Comparison of ENCODE assay signal across 31 cellular contexts in the genomic region with DNA sequence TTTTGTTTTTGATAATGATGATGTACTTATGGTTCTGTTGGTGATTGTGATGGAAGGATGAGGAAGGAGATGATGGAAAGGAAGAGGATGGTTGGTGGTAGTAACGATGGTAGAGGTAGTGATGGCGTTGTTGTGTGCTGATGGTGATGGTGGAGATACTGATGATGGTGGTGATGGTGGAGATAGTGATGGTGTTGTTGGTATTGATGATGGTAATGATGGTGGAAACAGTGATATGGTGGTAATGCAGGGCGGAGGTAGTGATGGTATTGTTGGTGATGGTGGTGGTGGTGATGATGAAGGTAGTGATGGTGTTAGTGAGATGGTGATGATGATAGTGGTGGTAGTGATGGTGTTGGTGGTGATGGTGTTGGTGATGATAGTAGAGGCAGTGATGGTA. TPM values are rescaled to one million over a fixed set of nuclear protein-coding genes. Genes with fewer than 3 reads are reported as not detected.
"Had no signal": no experiment of that assay in that cellular context is flagged by ENCODE, and none has a peak within 500 bp of the region (broad histone marks: within the 10 kb centered on the region; RNA-seq: fewer than 3 reads in every experiment).

No MANE protein-coding gene starts in this region.

- H3K4me3 Mint-ChIP-seq: activated CD4-positive, alpha-beta memory T cell treated with anti-CD3 and anti-CD28 coated beads for 36 hours; activated CD4-positive, alpha-beta T cell treated with anti-CD3 and anti-CD28 coated beads, Interleukin-2, amount 10 ng/mL, durations not matched to agents 7 days and 5 days; activated naive CD4-positive, alpha-beta T cell treated with anti-CD3 and anti-CD28 coated beads for 36 hours; activated naive CD8-positive, alpha-beta T cell; activated T-helper 17 cell treated with anti-CD3 and anti-CD28 coated beads, Interleukin-2, amount 50 U/mL, for 72 hours; T-cell had no signal

- H3K36me3 Mint-ChIP-seq: activated CD4-positive, alpha-beta memory T cell treated with anti-CD3 and anti-CD28 coated beads for 36 hours; T-cell had no signal

- DNase-seq: activated CD4-positive, alpha-beta memory T cell treated with anti-CD3 and anti-CD28 coated beads for 36 hours; activated CD4-positive, alpha-beta T cell treated with anti-CD3 and anti-CD28 coated beads, Interleukin-2, amount 10 ng/mL, durations not matched to agents 7 days and 5 days; activated CD4-positive, CD25-positive, alpha-beta regulatory T cell; activated CD8-positive, alpha-beta memory T cell treated with anti-CD3 and anti-CD28 coated beads for 24 hours; activated gamma-delta T cell; activated naive CD4-positive, alpha-beta T cell treated with anti-CD3 and anti-CD28 coated beads for 36 hours; activated T-cell treated with anti-CD3 and anti-CD28 coated beads for 4 hours; activated T-cell treated with anti-CD3 and anti-CD28 coated beads, Interleukin-2, amount 50 U/mL, for 48 hours; brain microvascular endothelial cell; cerebellar nuclear complex; MG63; MV-4-11; NCI-H1092 treated with DMSO at 0.1 percent for 48 hours; NCI-H1417 treated with DMSO at 0.1 percent for 48 hours; NCI-H1694; NCI-H2029 treated with DMSO at 0.1 percent for 48 hours; NCI-H510A treated with DMSO at 0.1 percent for 48 hours; NCI-H69; NK-92 treated with Interleukin-12 subunit alpha and Interleukin-12 subunit beta, amount 100 ng/mL, for 24 hours; OCI-M1; RPMI8226; T-cell; T-helper 2 cell; T1000 had no signal

- H3K27ac ChIP-seq: brain microvascular endothelial cell, SK-N-MC had no signal

- H3K36me3 ChIP-seq: brain microvascular endothelial cell, MG63 had no signal

- ATAC-seq: activated T-helper 17 cell treated with anti-CD3 and anti-CD28 coated beads, Interleukin-2, amount 50 U/mL, for 72 hours; Panc1; Right ventricle myocardium inferior; T-cell had no signal

- FAIRE-seq: TTC549 had no signal

- H3K27ac Mint-ChIP-seq: activated CD4-positive, alpha-beta memory T cell treated with anti-CD3 and anti-CD28 coated beads for 36 hours; activated CD4-positive, alpha-beta T cell treated with anti-CD3 and anti-CD28 coated beads, Interleukin-2, amount 10 ng/mL, durations not matched to agents 7 days and 5 days; activated naive CD4-positive, alpha-beta T cell treated with anti-CD3 and anti-CD28 coated beads for 36 hours; activated naive CD8-positive, alpha-beta T cell; activated T-helper 17 cell treated with anti-CD3 and anti-CD28 coated beads, Interleukin-2, amount 50 U/mL, for 72 hours; T-cell had no signal

- H3K27me3 Mint-ChIP-seq: activated CD4-positive, alpha-beta T cell treated with anti-CD3 and anti-CD28 coated beads, Interleukin-2, amount 10 ng/mL, durations not matched to agents 7 days and 5 days; activated T-helper 17 cell treated with anti-CD3 and anti-CD28 coated beads, Interleukin-2, amount 50 U/mL, for 72 hours had no signal

- H3K4me1 Mint-ChIP-seq: activated CD4-positive, alpha-beta T cell treated with anti-CD3 and anti-CD28 coated beads, Interleukin-2, amount 10 ng/mL, durations not matched to agents 7 days and 5 days; activated T-helper 17 cell treated with anti-CD3 and anti-CD28 coated beads, Interleukin-2, amount 50 U/mL, for 72 hours; T-cell had no signal

- H3K9me3 ChIP-seq: MG63 had no signal

- H3K4me3 ChIP-seq: MG63, SK-N-MC had no signal

- H3K27me3 ChIP-seq: brain microvascular endothelial cell, MG63 had no signal

RNA-seq across cellular contexts. Expression of a gene that starts 12.7 kb away (rescaled TPM):
- total RNA-seq: activated CD4-positive, alpha-beta T cell treated with anti-CD3 and anti-CD28 coated beads, Interleukin-2, amount 10 ng/mL, durations not matched to agents 7 days and 5 days; cardiac septum; Right ventricle myocardium inferior had no signal
